Comparison of ENCODE assay signal across 1 cellular context in genomic region chr3:12541625-12542024, GRCh38.
TF ChIP-seq lines count a peak whose summit lies in the region.

No MANE protein-coding gene starts in this region.

TF ChIP-seq in HepG2, 621 proteins besides CTCF, POLR2A, EP300 and RAD21:
- TF ChIP-seq ZNF414 (CRISPR knock-in tag; IDR thresholded peaks at IDR 0.05) (no peak), SMC3 (IDR thresholded peaks at IDR 0.05; ENCODE audit: low read length) (0 out of 2 replicates have a peak, but pooled peaks have one; percentile 5), STAG1 (CRISPR knock-in tag; IDR thresholded peaks at IDR 0.05) (0 out of 2 replicates have a peak, but pooled peaks have one; percentile 23)
